In genomic region chr1:43531906-43532584, GRCh38 we compare ENCODE assay signal across 8 cellular contexts. TPM values are rescaled to one million over a fixed set of nuclear protein-coding genes. Genes with fewer than 3 reads are reported as not detected.
DNase-seq lines count a peak whose midpoint lies in the region; ATAC-seq and TF ChIP-seq lines count a peak whose summit lies in the region.

No MANE protein-coding gene starts in this region.

- no peaks in the 10 kb centered on the region for H3K9me3 ChIP-seq in A673 (ENCODE audit: low read depth, low read length, poor library complexity, severe bottlenecking)
- no peaks in the 10 kb centered on the region for H3K9me3 ChIP-seq in mucosa of descending colon

- DNase-seq in A673 (ENCODE audit: low spot score) (peak; percentile 13), HT-29 (ENCODE audit: low spot score) (peak; percentile 36), chondrocyte (ENCODE audit: low spot score) (no peak), mucosa of descending colon (peak in 1 of 3 donors; percentile 64), NCI-H524 treated with DMSO at 0.1 percent for 48 hours (lab: John Stamatoyannopoulos, UW) (no peak)

- no peaks in the 10 kb centered on the region for H3K36me3 Mint-ChIP-seq in chondrocyte (ENCODE audit: low read depth)

- H3K27ac Mint-ChIP-seq in chondrocyte (ENCODE audit: unreplicated experiment): peak overlapping the region; percentile 30

- POLR2A ChIA-PET in A673 (lab: Charles Lee; ENCODE audit: low non-redundant PET): no interaction called here

- TF ChIP-seq CTCF in A673 (conservative IDR thresholded peaks at IDR 0.05; ENCODE audit: low read depth, low read length): no peak
- no peak for TF ChIP-seq CTCF in chondrocyte (IDR thresholded peaks at IDR 0.05)
- TF ChIP-seq CTCF in mucosa of descending colon (IDR thresholded peaks at IDR 0.05): no peak

- H3K36me3 ChIP-seq in A673 (ENCODE audit: insufficient read depth, low read length, poor library complexity, severe bottlenecking): no peaks in the 10 kb centered on the region
- H3K36me3 ChIP-seq in mucosa of descending colon (ENCODE audit: low read depth): no peaks in the 10 kb centered on the region

- H3K27me3 ChIP-seq in A673 (replicated peaks; ENCODE audit: insufficient read depth, low read depth, low read length, poor library complexity): no peaks in the 10 kb centered on the region

- H3K27ac ChIP-seq in A673 (ENCODE audit: low read depth, low read length, poor library complexity, severe bottlenecking): peak overlapping the region; percentile 11

- no peaks in the 10 kb centered on the region for H3K27me3 Mint-ChIP-seq in chondrocyte (ENCODE audit: low read depth)

- no peaks in the 10 kb centered on the region for H3K9me3 Mint-ChIP-seq in chondrocyte (ENCODE audit: low read depth)

- intact Hi-C loops in A673 (cut with micrococcal nuclease; ENCODE audit: unreplicated experiment) (no loop called here), mucosa of descending colon (cut with DNase I, micrococcal nuclease) (no loop called here)

- H3K4me3 ChIP-seq in A673 (ENCODE audit: low read depth, low read length, poor library complexity, severe bottlenecking): peak overlapping the region; percentile 63
- peak overlapping the region; percentile 68 for H3K4me3 ChIP-seq in mucosa of descending colon

- BruUV-seq in A673 (replicated peaks; lab: Mats Ljungman, UMichigan): no TSS peak

- peaks cover 17% of the 10 kb centered on the region for H3K4me1 ChIP-seq in A673 (ENCODE audit: insufficient read depth, low read length, poor library complexity, severe bottlenecking)
- H3K4me1 ChIP-seq in mucosa of descending colon (ENCODE audit: low read depth): peaks cover 33% of the 10 kb centered on the region

- ATAC-seq in mucosa of descending colon (peak; percentile 6), HG02588 (IDR thresholded peaks at IDR 0.05; ENCODE audit: unreplicated experiment) (no peak), GM18867 (IDR thresholded peaks at IDR 0.05; ENCODE audit: unreplicated experiment) (no peak), HG02759 (IDR thresholded peaks at IDR 0.05; ENCODE audit: unreplicated experiment) (no peak)

- CTCF ChIA-PET in A673 (lab: Charles Lee): no interaction called here

- H3K4me3 Mint-ChIP-seq in chondrocyte (ENCODE audit: unreplicated experiment): peak overlapping the region; percentile 88

- H3K4me1 Mint-ChIP-seq in chondrocyte (ENCODE audit: low read depth): peaks cover 27% of the 10 kb centered on the region

RNA-seq across cellular contexts. Expression of gene PTPRF, which starts 1.4 kb away (rescaled TPM):
- 110 and 118 TPM in 2 replicates for total RNA-seq in A673 (2021)
- 101 and 122 TPM in 2 replicates for total RNA-seq in HT-29 (2014; rRNA removed; shearing (Covaris generic))
- total RNA-seq in chondrocyte: 54.6 to 66.7 TPM (median 62.0 TPM) in 3 replicates
- 100 to 1,000 TPM; 355 to 752 (median 384) TPM for total RNA-seq in mucosa of descending colon

Comparison
In these comparisons a context has a peak if more than half of its experiments do, and no peak if none do; other contexts are left out.
1. DNase-seq: peak in A673 (single experiment) and HT-29 (single experiment); none in chondrocyte (single experiment) and NCI-H524 treated with DMSO at 0.1 percent for 48 hours (single experiment).